ENCODE assay signal across 13 cellular contexts in the genomic region with DNA sequence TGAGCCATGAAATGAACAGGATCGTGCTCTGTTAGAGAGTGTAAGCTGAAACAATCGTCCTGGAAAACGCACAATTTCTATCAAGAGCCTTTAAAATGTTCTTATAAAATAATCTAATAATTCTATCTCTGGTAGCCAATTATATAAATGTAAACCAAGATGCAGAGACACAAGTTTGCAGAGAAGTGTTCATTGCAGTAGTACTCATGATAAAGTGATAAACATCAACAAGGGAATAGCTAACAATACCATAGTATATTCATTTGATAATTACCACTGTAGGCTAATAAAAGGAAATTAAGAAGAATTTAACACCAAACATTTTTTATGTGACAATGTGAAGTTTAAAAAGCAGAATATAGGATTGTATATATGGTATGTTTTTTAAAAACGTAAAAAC. TPM values are rescaled to one million over a fixed set of nuclear protein-coding genes. Genes with fewer than 3 reads are reported as not detected.
"Had no signal": no experiment of that assay in that cellular context is flagged by ENCODE, and none has a peak within 500 bp of the region (broad histone marks: within the 10 kb centered on the region; RNA-seq: fewer than 3 reads in every experiment).

No MANE protein-coding gene starts in this region.

- H3K36me3 Mint-ChIP-seq: IgD-negative memory B cell had no signal

- H3K9me3 ChIP-seq: HAP-1 had no signal

- H3K4me1 Mint-ChIP-seq: IgD-negative memory B cell had no signal

- H3K4me3 Mint-ChIP-seq: IgD-negative memory B cell had no signal

- H3K4me3 ChIP-seq: GM23248, HAP-1 had no signal

- ATAC-seq: HepG2 had no signal

- H3K27ac ChIP-seq: GM23248, HL-60, KMS-11 had no signal

- H3K9me3 Mint-ChIP-seq: HFFc6, IgD-negative memory B cell had no signal

- H3K27ac Mint-ChIP-seq: IgD-negative memory B cell had no signal

- H3K36me3 ChIP-seq: HAP-1 had no signal

- H3K4me2 ChIP-seq: KMS-11 had no signal

- DNase-seq: GM23248, GOT3, H7, HFFc6, Karpas-422, KBM-7 had no signal

- FAIRE-seq: HepG2 had no signal

RNA-seq across cellular contexts. Expression of a gene that starts 12.4 kb away (rescaled TPM):
- total RNA-seq: GM23248, H4, H7, HepG2, HFFc6, HT1080 had no signal
- polyA plus RNA-seq: GM23248, IgD-negative memory B cell had no signal
